21 cellular contexts compared by ENCODE assay signal in genomic region chr4:53937918-53938317, GRCh38.
DNase-seq lines count a peak whose midpoint lies in the region; ATAC-seq, FAIRE-seq and TF ChIP-seq lines count a peak whose summit lies in the region.
"Had no signal": no experiment of that assay in that cellular context is flagged by ENCODE, and none has a peak within 500 bp of the region (broad histone marks: within the 10 kb centered on the region; RNA-seq: fewer than 3 reads in every experiment).

No MANE protein-coding gene starts in this region.

- in situ Hi-C loops in K562 (cut with MboI) = no loop called here

- H3K9me1 ChIP-seq in K562 (ENCODE audit: control insufficient read depth, insufficient read depth, low read length) = no peaks in the 10 kb centered on the region

- no peak for FAIRE-seq in K562 (lab: Jason Lieb, UNC)
- FAIRE-seq: A549 had no signal

- peak overlapping the region; percentile 71 for H3K27ac Mint-ChIP-seq in HFFc6
- H3K27ac Mint-ChIP-seq in stimulated activated effector memory CD8-positive, alpha-beta T cell treated with anti-CD3 and anti-CD28 coated beads, Interleukin-12 subunit alpha, Interleukin-12 subunit beta, amount 100 ng/mL, for 72 hours = no peak overlapping the region
- H3K27ac Mint-ChIP-seq: activated CD4-positive, alpha-beta T cell treated with anti-CD3 and anti-CD28 coated beads, Interleukin-2, amount 10 ng/mL, durations not matched to agents 7 days and 5 days; activated naive CD8-positive, alpha-beta T cell treated with anti-CD3 and anti-CD28 coated beads, Interleukin-2, amount 10 ng/mL, durations not matched to agents 7 days and 5 days; naive thymus-derived CD8-positive, alpha-beta T cell had no signal

- intact Hi-C loops in K562 (cut with micrococcal nuclease) = no loop called here

- TF ChIP-seq POLR2A in K562 (conservative IDR thresholded peaks at IDR 0.05) = no peak

- WGBS in K562 (ENCODE audit: insufficient coverage, low coverage, missing lambda C conversion rate) = under 1% methylated on average over 7 of the region's 7 CpGs

- H4K20me1 ChIP-seq in K562 (replicated peaks; ENCODE audit: control insufficient read depth, insufficient read depth, low read length) = no peaks in the 10 kb centered on the region

- CTCF ChIA-PET in K562 (lab: Yijun Ruan, JAX; ENCODE audit: low intra/inter-chr PET ratio) = no interaction called here

- POLR2A ChIA-PET in K562 (lab: Yijun Ruan, JAX) = no interaction called here

- no peak overlapping the region for H3K4me2 ChIP-seq in K562 (ENCODE audit: insufficient read depth, low read length)
- H3K4me2 ChIP-seq: A549 had no signal

- no peaks in the 10 kb centered on the region for H3K79me2 ChIP-seq in ACC112 (ENCODE audit: control insufficient read depth, insufficient read depth, low read length, unreplicated experiment)
- H3K79me2 ChIP-seq in K562 (ENCODE audit: control insufficient read depth, insufficient read depth, low read length) = no peaks in the 10 kb centered on the region

- TF ChIP-seq EP300 in K562 (IDR thresholded peaks at IDR 0.05; ENCODE audit: low read length) = no peak

- BruUV-seq in K562 (replicated peaks; lab: Mats Ljungman, UMichigan) = no TSS peak

- no peak for TF ChIP-seq RAD21 in K562 (CRISPR knock-in tag; conservative IDR thresholded peaks at IDR 0.05 in 1 of 2, IDR thresholded peaks at IDR 0.05 in 1 of 2)

- H3K9me3 Mint-ChIP-seq in HFFc6 = peaks cover 21% of the 10 kb centered on the region
- H3K9me3 Mint-ChIP-seq in stimulated activated effector memory CD8-positive, alpha-beta T cell treated with anti-CD3 and anti-CD28 coated beads, Interleukin-12 subunit alpha, Interleukin-12 subunit beta, amount 100 ng/mL, for 72 hours = peaks cover 3% of the 10 kb centered on the region

- no peaks in the 10 kb centered on the region for H3K36me3 ChIP-seq in ACC112 (ENCODE audit: insufficient read depth, low read length)
- H3K36me3 ChIP-seq in K562 (ENCODE audit: control insufficient read depth, insufficient read depth, low read length) = no peaks in the 10 kb centered on the region
- H3K36me3 ChIP-seq: left ventricle myocardium inferior had no signal

- H3K36me3 Mint-ChIP-seq in HFFc6 (ENCODE audit: low read depth) = peaks cover 19% of the 10 kb centered on the region
- H3K36me3 Mint-ChIP-seq in stimulated activated effector memory CD8-positive, alpha-beta T cell treated with anti-CD3 and anti-CD28 coated beads, Interleukin-12 subunit alpha, Interleukin-12 subunit beta, amount 100 ng/mL, for 72 hours = no peaks in the 10 kb centered on the region
- H3K36me3 Mint-ChIP-seq: activated naive CD8-positive, alpha-beta T cell treated with anti-CD3 and anti-CD28 coated beads, Interleukin-2, amount 10 ng/mL, durations not matched to agents 7 days and 5 days had no signal

- no peaks in the 10 kb centered on the region for H3K27me3 Mint-ChIP-seq in HFFc6 (ENCODE audit: insufficient read depth)

- no peak for TF ChIP-seq CTCF in HFFc6 (IDR thresholded peaks at IDR 0.05)
- TF ChIP-seq CTCF in K562 (IDR thresholded peaks at IDR 0.05 in 2 of 3, conservative IDR thresholded peaks at IDR 0.05 in 1 of 3; ENCODE audit: insufficient read depth in 2 of 3, low read depth in 1 of 3, low read length in 3 of 3) = no peak

- peaks cover 31% of the 10 kb centered on the region for H3K4me1 ChIP-seq in ACC112 (ENCODE audit: control insufficient read depth, insufficient read depth, low read length, unreplicated experiment)
- H3K4me1 ChIP-seq in K562 (replicated peaks in 1 of 2; ENCODE audit: control insufficient read depth in 2 of 2, insufficient read depth in 2 of 2, low read length in 2 of 2) = no peaks in the 10 kb centered on the region; a peak in 1 of 5 replicates
- H3K4me1 ChIP-seq: A549, left ventricle myocardium inferior had no signal

- H3K4me1 Mint-ChIP-seq in HFFc6 (ENCODE audit: low read depth) = peaks cover 41% of the 10 kb centered on the region
- H3K4me1 Mint-ChIP-seq in stimulated activated effector memory CD8-positive, alpha-beta T cell treated with anti-CD3 and anti-CD28 coated beads, Interleukin-12 subunit alpha, Interleukin-12 subunit beta, amount 100 ng/mL, for 72 hours = no peaks in the 10 kb centered on the region
- H3K4me1 Mint-ChIP-seq: activated CD4-positive, alpha-beta T cell treated with anti-CD3 and anti-CD28 coated beads, Interleukin-2, amount 10 ng/mL, durations not matched to agents 7 days and 5 days; activated naive CD8-positive, alpha-beta T cell treated with anti-CD3 and anti-CD28 coated beads, Interleukin-2, amount 10 ng/mL, durations not matched to agents 7 days and 5 days; naive thymus-derived CD8-positive, alpha-beta T cell had no signal

- H3K4me3 Mint-ChIP-seq in HFFc6 = peak overlapping the region; percentile 52
- no peak overlapping the region for H3K4me3 Mint-ChIP-seq in stimulated activated effector memory CD8-positive, alpha-beta T cell treated with anti-CD3 and anti-CD28 coated beads, Interleukin-12 subunit alpha, Interleukin-12 subunit beta, amount 100 ng/mL, for 72 hours
- H3K4me3 Mint-ChIP-seq: activated CD4-positive, alpha-beta T cell treated with anti-CD3 and anti-CD28 coated beads, Interleukin-2, amount 10 ng/mL, durations not matched to agents 7 days and 5 days; activated naive CD8-positive, alpha-beta T cell treated with anti-CD3 and anti-CD28 coated beads, Interleukin-2, amount 10 ng/mL, durations not matched to agents 7 days and 5 days; naive thymus-derived CD8-positive, alpha-beta T cell had no signal

- DNase-seq in HFFc6 (peak; percentile 85), K562 (ENCODE audit: extremely low read depth in 1 of 4, low spot score in 3 of 4) (peak in 1 of 4 experiments; percentile 10), islet precursor cell (peak; percentile 86)
- DNase-seq in stimulated activated effector memory CD8-positive, alpha-beta T cell treated with anti-CD3 and anti-CD28 coated beads, Interleukin-12 subunit alpha, Interleukin-12 subunit beta, amount 100 ng/mL, for 72 hours (ENCODE audit: low spot score in 2 of 2) = no peak
- DNase-seq: activated CD4-positive, alpha-beta T cell treated with anti-CD3 and anti-CD28 coated beads, Interleukin-2, amount 10 ng/mL, durations not matched to agents 7 days and 5 days; activated naive CD8-positive, alpha-beta T cell treated with anti-CD3 and anti-CD28 coated beads, Interleukin-2, amount 10 ng/mL, durations not matched to agents 7 days and 5 days; activated T-cell treated with anti-CD3 and anti-CD28 coated beads, Interleukin-2, amount 50 U/mL, for 1 hour; cortex of kidney; left ventricle myocardium inferior; naive thymus-derived CD8-positive, alpha-beta T cell; NCI-H1105 treated with DMSO at 0.1 percent for 48 hours; NCI-H2171 treated with DMSO at 0.1 percent for 48 hours; SIG-M5; substantia nigra; T-helper 9 cell had no signal

- H3K27me3 ChIP-seq in ACC112 (ENCODE audit: insufficient read depth, low read length) (no peaks in the 10 kb centered on the region), K562 (ENCODE audit: control insufficient read depth in 2 of 2, insufficient read depth in 2 of 2, low read length in 2 of 2) (no peaks in the 10 kb centered on the region)

- peak overlapping the region; percentile 70 for H2AFZ ChIP-seq in ACC112 (ENCODE audit: low read length, unreplicated experiment)
- H2AFZ ChIP-seq in K562 (ENCODE audit: low read depth, low read length) = no peak overlapping the region

- ATAC-seq in K562 (no peak), GM21528 (IDR thresholded peaks at IDR 0.05; ENCODE audit: low FRiP score, unreplicated experiment) (no peak), GM19395 (IDR thresholded peaks at IDR 0.05; ENCODE audit: unreplicated experiment) (no peak), HG03025 (IDR thresholded peaks at IDR 0.05; ENCODE audit: low FRiP score, unreplicated experiment) (no peak)
- ATAC-seq in stimulated activated effector memory CD8-positive, alpha-beta T cell treated with anti-CD3 and anti-CD28 coated beads, Interleukin-12 subunit alpha, Interleukin-12 subunit beta, amount 100 ng/mL, for 72 hours = no peak
- ATAC-seq: A549; esophagus mucosa; naive thymus-derived CD8-positive, alpha-beta T cell had no signal

- H3K4me3 ChIP-seq in ACC112 (ENCODE audit: low read depth, low read length) (peak overlapping the region; percentile 7; the same call in 1 of the 2 replicates), K562 (no peak overlapping the region)
- H3K4me3 ChIP-seq: A549, left ventricle myocardium inferior had no signal

- no peak overlapping the region for H3K9ac ChIP-seq in K562 (ENCODE audit: insufficient read depth in 1 of 2, low read depth in 2 of 2, low read length in 2 of 2)

- H3K27ac ChIP-seq in ACC112 (ENCODE audit: low read depth, low read length) (peak overlapping the region; percentile 54), K562 (ENCODE audit: extremely low read depth, low read depth, low read length) (no peak overlapping the region)
- H3K27ac ChIP-seq: A549, left ventricle myocardium inferior had no signal

- no peaks in the 10 kb centered on the region for H3K9me3 ChIP-seq in K562 (replicated peaks; ENCODE audit: control insufficient read depth, insufficient read depth, low read depth, low read length)

TF ChIP-seq in K562, 482 proteins besides CTCF, POLR2A, EP300 and RAD21:
- TF ChIP-seq HCFC1 (IDR thresholded peaks at IDR 0.05; ENCODE audit: low read depth, low read length) (no peak), TFE3 (CRISPR knock-in tag; IDR thresholded peaks at IDR 0.05) (no peak), ZKSCAN8 (CRISPR knock-in tag; IDR thresholded peaks at IDR 0.05) (no peak), EGR1 (conservative IDR thresholded peaks at IDR 0.05) (peak; percentile 68; the same call in 1 of the 2 replicates)

Comparison
In these comparisons a context has a peak if more than half of its experiments do, and no peak if none do; other contexts are left out.
1. DNase-seq: peak in HFFc6 (single experiment) and islet precursor cell (single experiment); none in stimulated activated effector memory CD8-positive, alpha-beta T cell treated with anti-CD3 and anti-CD28 coated beads, Interleukin-12 subunit alpha, Interleukin-12 subunit beta, amount 100 ng/mL, for 72 hours (0 of 2).